2 cellular contexts compared by ENCODE assay signal in genomic region chr4:7422898-7423180, GRCh38.
TF ChIP-seq lines count a peak whose summit lies in the region.

No MANE protein-coding gene starts in this region.

TF ChIP-seq in SK-N-SH, 30 proteins besides CTCF, POLR2A, EP300 and RAD21 (continued from another document):
- no peak for TF ChIP-seq USF2 (IDR thresholded peaks at IDR 0.05; ENCODE audit: borderline replicate concordance, low read depth, low read length)
- TF ChIP-seq TEAD4 (IDR thresholded peaks at IDR 0.05; ENCODE audit: borderline replicate concordance, insufficient read depth), result no peak
- no peak for TF ChIP-seq SMC3 (IDR thresholded peaks at IDR 0.05; ENCODE audit: low read depth, low read length)
TF ChIP-seq in SK-N-SH: peak in this region for 0.

TF ChIP-seq in SK-N-SH treated with all-trans-retinoic acid at 6 μM for 48 hours, 23 proteins besides CTCF, POLR2A, EP300 and RAD21 (continued from another document):
- TF ChIP-seq PATZ1 (CRISPR knock-in tag; IDR thresholded peaks at IDR 0.05; ENCODE audit: borderline replicate concordance), result no peak
- no peak for TF ChIP-seq RARB (CRISPR knock-in tag; IDR thresholded peaks at IDR 0.05)
- no peak for TF ChIP-seq TCF4 (CRISPR knock-in tag; IDR thresholded peaks at IDR 0.05; ENCODE audit: borderline replicate concordance)
- TF ChIP-seq ZFP30 (CRISPR knock-in tag; IDR thresholded peaks at IDR 0.05), result no peak
- no peak for TF ChIP-seq BACH2 (CRISPR knock-in tag; IDR thresholded peaks at IDR 0.05; ENCODE audit: borderline replicate concordance)
- TF ChIP-seq TOX (CRISPR knock-in tag; IDR thresholded peaks at IDR 0.05; ENCODE audit: borderline replicate concordance), result no peak
- no peak for TF ChIP-seq ZNF8 (CRISPR knock-in tag; IDR thresholded peaks at IDR 0.05)
- TF ChIP-seq ISL1 (CRISPR knock-in tag; IDR thresholded peaks at IDR 0.05), result no peak
- no peak for TF ChIP-seq ZFP3 (CRISPR knock-in tag; IDR thresholded peaks at IDR 0.05)
- TF ChIP-seq ZC3H10 (CRISPR knock-in tag; IDR thresholded peaks at IDR 0.05), result no peak
- no peak for TF ChIP-seq SNAI2 (CRISPR knock-in tag; IDR thresholded peaks at IDR 0.05)
- TF ChIP-seq GLIS3 (CRISPR knock-in tag; IDR thresholded peaks at IDR 0.05), result no peak
- TF ChIP-seq ZNF70 (CRISPR knock-in tag; IDR thresholded peaks at IDR 0.05), result no peak
